15 cellular contexts compared by ENCODE assay signal in the genomic region with DNA sequence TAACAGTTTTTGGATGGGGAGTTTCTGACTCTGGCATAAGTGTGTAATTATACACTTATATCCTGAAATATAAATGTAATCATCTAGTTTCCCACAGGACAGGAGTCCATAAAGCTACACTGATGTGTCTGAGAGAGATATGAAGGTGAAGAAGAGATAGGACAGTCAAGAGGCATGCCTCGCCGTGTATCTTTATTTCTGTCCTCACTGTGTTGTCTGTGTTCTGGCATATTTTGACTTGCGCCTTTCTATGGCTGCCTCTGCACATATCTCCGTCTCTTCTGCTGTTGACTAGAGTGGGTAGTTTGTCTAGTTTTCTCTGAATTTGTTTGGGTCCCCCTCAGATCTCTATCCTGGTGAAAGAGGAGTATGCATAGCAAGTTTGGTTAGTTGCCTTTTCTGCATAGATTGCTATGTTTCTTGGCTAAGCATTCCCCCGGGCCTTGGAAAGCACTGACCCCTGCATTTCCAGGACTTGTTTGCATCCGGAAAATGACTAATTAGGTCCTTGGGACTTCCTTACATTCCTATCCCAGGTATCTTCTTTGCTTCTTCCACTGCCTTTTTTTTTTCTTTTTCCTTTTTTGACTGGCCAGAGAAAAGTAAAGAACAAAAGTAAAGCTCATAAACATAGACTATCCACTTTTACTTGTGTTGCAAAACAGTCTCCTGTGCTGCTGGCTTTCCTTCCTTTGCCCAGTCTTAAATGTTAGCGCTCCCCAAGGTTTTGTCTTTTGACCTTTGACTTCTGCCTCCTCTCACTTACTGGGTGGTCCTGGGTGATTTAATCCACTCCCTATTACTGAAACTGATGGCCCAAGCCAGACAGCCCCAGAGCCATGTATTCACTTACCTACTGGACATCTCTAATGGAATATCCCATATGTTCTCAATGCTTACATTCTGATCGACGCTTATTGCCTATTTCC. TPM values are rescaled to one million over a fixed set of nuclear protein-coding genes. Genes with fewer than 3 reads are reported as not detected.
DNase-seq lines count a peak whose midpoint lies in the region; ATAC-seq and TF ChIP-seq lines count a peak whose summit lies in the region.
"Had no signal": no experiment of that assay in that cellular context is flagged by ENCODE, and none has a peak within 500 bp of the region (broad histone marks: within the 10 kb centered on the region; RNA-seq: fewer than 3 reads in every experiment).

No MANE protein-coding gene starts in this region.

- H3K4me1 ChIP-seq in heart left ventricle: peaks cover 6 to 50% (median 28%) of the 10 kb centered on the region in 12 donors
- H3K4me1 ChIP-seq: BLaER1 had no signal

- H3K9me3 Mint-ChIP-seq in nephron (no peaks in the 10 kb centered on the region), type B pancreatic cell (peaks cover 6% of the 10 kb centered on the region)
- no peaks in the 10 kb centered on the region for H3K9me3 Mint-ChIP-seq in activated CD4-positive, alpha-beta memory T cell treated with anti-CD3 and anti-CD28 coated beads, Interleukin-2, amount 10 ng/mL, durations not matched to agents 7 days and 5 days

- H3K36me3 Mint-ChIP-seq in nephron (ENCODE audit: low read depth) (no peaks in the 10 kb centered on the region), type B pancreatic cell (no peaks in the 10 kb centered on the region)
- no peaks in the 10 kb centered on the region for H3K36me3 Mint-ChIP-seq in activated CD4-positive, alpha-beta memory T cell treated with anti-CD3 and anti-CD28 coated beads, Interleukin-2, amount 10 ng/mL, durations not matched to agents 7 days and 5 days (ENCODE audit: low read depth)

- peak; percentile 16 to 59 (median 32) for ATAC-seq in heart left ventricle
- ATAC-seq: pancreas had no signal

- H3K4me3 Mint-ChIP-seq in nephron (no peak overlapping the region), type B pancreatic cell (peak overlapping the region; percentile 29)
- no peak overlapping the region for H3K4me3 Mint-ChIP-seq in activated CD4-positive, alpha-beta memory T cell treated with anti-CD3 and anti-CD28 coated beads, Interleukin-2, amount 10 ng/mL, durations not matched to agents 7 days and 5 days
- H3K4me3 Mint-ChIP-seq: activated naive CD8-positive, alpha-beta T cell treated with anti-CD3 and anti-CD28 coated beads, Interleukin-2, amount 10 ng/mL, durations not matched to agents 7 days and 5 days had no signal

- CTCF ChIA-PET in activated CD4-positive, alpha-beta memory T cell treated with anti-CD3 and anti-CD28 coated beads, Interleukin-2, amount 10 ng/mL, durations not matched to agents 7 days and 5 days (lab: Charles Lee): interaction anchor here (0.5 kb wide), 1 partner anchor 87 kb away, joined by 3 read pairs; no protein-coding TSS in a partner anchor

- H3K27ac Mint-ChIP-seq in nephron: peak overlapping the region; percentile 67 to 86 (median 84)
- peak overlapping the region; percentile 5 for H3K27ac Mint-ChIP-seq in type B pancreatic cell
- H3K27ac Mint-ChIP-seq in activated CD4-positive, alpha-beta memory T cell treated with anti-CD3 and anti-CD28 coated beads, Interleukin-2, amount 10 ng/mL, durations not matched to agents 7 days and 5 days: no peak overlapping the region
- H3K27ac Mint-ChIP-seq: activated naive CD8-positive, alpha-beta T cell treated with anti-CD3 and anti-CD28 coated beads, Interleukin-2, amount 10 ng/mL, durations not matched to agents 7 days and 5 days had no signal

- 44 to 50% (median 49%) methylated on average over 9 of the region's 9 CpGs for WGBS in heart left ventricle, 4 donors

- no peaks in the 10 kb centered on the region for H3K27me3 Mint-ChIP-seq in nephron (ENCODE audit: low read depth)
- H3K27me3 Mint-ChIP-seq in type B pancreatic cell: no peaks in the 10 kb centered on the region
- H3K27me3 Mint-ChIP-seq in activated CD4-positive, alpha-beta memory T cell treated with anti-CD3 and anti-CD28 coated beads, Interleukin-2, amount 10 ng/mL, durations not matched to agents 7 days and 5 days: no peaks in the 10 kb centered on the region
- H3K27me3 Mint-ChIP-seq: activated naive CD8-positive, alpha-beta T cell treated with anti-CD3 and anti-CD28 coated beads, Interleukin-2, amount 10 ng/mL, durations not matched to agents 7 days and 5 days had no signal

- no peak for DNase-seq in heart left ventricle
- no peak for DNase-seq in type B pancreatic cell (ENCODE audit: extremely low spot score, unreplicated experiment)
- no peak for DNase-seq in activated CD4-positive, CD25-positive, alpha-beta regulatory T cell treated with anti-CD3 and anti-CD28 coated beads, Interleukin-2, amount 50 U/mL, for 72 hours
- no peak for DNase-seq in activated CD4-positive, alpha-beta memory T cell treated with anti-CD3 and anti-CD28 coated beads, Interleukin-2, amount 10 ng/mL, durations not matched to agents 7 days and 5 days
- DNase-seq in NCI-H82 (lab: John Stamatoyannopoulos, UW): no peak
- DNase-seq: activated CD4-positive, alpha-beta T cell treated with anti-CD3 and anti-CD28 coated beads for 48 hours; activated naive CD8-positive, alpha-beta T cell treated with anti-CD3 and anti-CD28 coated beads, Interleukin-2, amount 10 ng/mL, durations not matched to agents 7 days and 5 days; cerebellar nuclear complex; DMS 273 treated with DMSO at 0.1 percent for 48 hours; NCI-H1436; NCI-H226; pancreas had no signal

- TF ChIP-seq CTCF in VCaP (conservative IDR thresholded peaks at IDR 0.05) (no peak), heart left ventricle (IDR thresholded peaks at IDR 0.05) (no peak), nephron (IDR thresholded peaks at IDR 0.05; ENCODE audit: unreplicated experiment in 3 of 3) (no peak), type B pancreatic cell (conservative IDR thresholded peaks at IDR 0.05) (no peak)

- H3K9me3 ChIP-seq in heart left ventricle: peaks cover 0 to 5% (median 0%) of the 10 kb centered on the region in 12 donors
- H3K9me3 ChIP-seq: BLaER1, pancreas had no signal

- no peaks in the 10 kb centered on the region for H3K27me3 ChIP-seq in heart left ventricle
- H3K27me3 ChIP-seq: BLaER1, pancreas had no signal

- no peak overlapping the region for H3K4me3 ChIP-seq in heart left ventricle
- H3K4me3 ChIP-seq: BLaER1, pancreas had no signal

- POLR2A ChIA-PET in activated CD4-positive, alpha-beta memory T cell treated with anti-CD3 and anti-CD28 coated beads, Interleukin-2, amount 10 ng/mL, durations not matched to agents 7 days and 5 days (lab: Charles Lee): no interaction called here

- H3K4me1 Mint-ChIP-seq in nephron (peaks cover 43% of the 10 kb centered on the region), type B pancreatic cell (ENCODE audit: unreplicated experiment) (peaks cover 63% of the 10 kb centered on the region)
- H3K4me1 Mint-ChIP-seq in activated CD4-positive, alpha-beta memory T cell treated with anti-CD3 and anti-CD28 coated beads, Interleukin-2, amount 10 ng/mL, durations not matched to agents 7 days and 5 days: no peaks in the 10 kb centered on the region
- H3K4me1 Mint-ChIP-seq: activated naive CD8-positive, alpha-beta T cell treated with anti-CD3 and anti-CD28 coated beads, Interleukin-2, amount 10 ng/mL, durations not matched to agents 7 days and 5 days had no signal

- TF ChIP-seq POLR2A in heart left ventricle (IDR thresholded peaks at IDR 0.05): no peak

- H3K27ac ChIP-seq in VCaP (peak overlapping the region; percentile 49; the same call in 1 of the 2 replicates), heart left ventricle (peak overlapping the region in 11 of 12 donors; percentile 37 to 85 (median 66))
- H3K27ac ChIP-seq: BLaER1 had no signal

- intact Hi-C loops in heart left ventricle (cut with DNase I): loop anchor here in 1 of 10 donors (5.0 kb wide), 1 partner anchor 88 kb away; no protein-coding TSS in a partner anchor

- no peaks in the 10 kb centered on the region for H3K36me3 ChIP-seq in heart left ventricle
- H3K36me3 ChIP-seq: BLaER1, pancreas had no signal

RNA-seq across cellular contexts. Expression of gene CNN3, which starts 27.6 kb away (rescaled TPM):
- total RNA-seq in heart left ventricle (100 to 1,000 TPM in 1 of 9 donors, 10 to 100 TPM in 8; 53.0 to 115 (median 74.1) TPM), type B pancreatic cell (ENCODE audit: low replicate concordance) (152 and 258 TPM in 2 replicates)
- 10 to 100 TPM; 23.8 to 63.4 TPM for polyA plus RNA-seq in heart left ventricle
- 1 to 10 TPM; 1.6 TPM for total RNA-seq in activated CD4-positive, alpha-beta memory T cell treated with anti-CD3 and anti-CD28 coated beads, Interleukin-2, amount 10 ng/mL, durations not matched to agents 7 days and 5 days

Comparison
In these comparisons a context has a peak if more than half of its experiments do, and no peak if none do; other contexts are left out.
1. RNA of gene CNN3, which starts 27.6 kb away (total RNA-seq): 152 to 258 TPM in type B pancreatic cell and 53.0 to 115 TPM in heart left ventricle; 1.6 TPM in activated CD4-positive, alpha-beta memory T cell treated with anti-CD3 and anti-CD28 coated beads, Interleukin-2, amount 10 ng/mL, durations not matched to agents 7 days and 5 days; every median in the first group is over 10 times any median in the second.